17 cellular contexts compared by ENCODE assay signal in the genomic region with DNA sequence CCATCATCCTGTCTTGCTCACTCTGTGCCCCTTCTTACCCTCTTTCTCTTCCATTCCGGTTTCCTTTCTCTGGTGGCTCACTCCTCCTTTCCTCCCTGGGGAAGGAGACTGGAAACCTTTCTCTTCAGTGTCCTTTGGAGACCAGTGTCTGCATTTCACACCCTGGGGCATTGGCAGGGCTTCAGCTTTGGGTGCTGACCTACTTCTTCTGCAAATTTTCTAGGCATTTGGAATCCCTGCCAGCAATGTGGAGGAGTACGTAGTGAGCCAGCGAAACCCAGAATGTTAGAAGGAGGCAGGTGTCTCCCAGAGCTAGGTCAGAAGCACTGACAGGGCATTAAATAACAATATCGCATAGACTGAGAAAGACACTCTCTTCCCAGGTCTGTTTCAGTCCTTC.
A peak's percentile ranks its signal among the peaks of the same experiment; 100 is the strongest.
DNase-seq lines count a peak whose midpoint lies in the region; ATAC-seq and TF ChIP-seq lines count a peak whose summit lies in the region.
"Had no signal": no experiment of that assay in that cellular context is flagged by ENCODE, and none has a peak within 500 bp of the region (broad histone marks: within the 10 kb centered on the region; RNA-seq: fewer than 3 reads in every experiment).

No MANE protein-coding gene starts in this region.

- no peaks in the 10 kb centered on the region for H3K36me3 ChIP-seq in trophoblast cell (ENCODE audit: control insufficient read depth in 1 of 2, insufficient read depth in 2 of 2, low read length in 2 of 2)
- H3K36me3 ChIP-seq: BLaER1 treated with 17β-estradiol and CSF1 and Interleukin-3, amounts not matched to agents 10 nM and 100 nM; HAP-1 had no signal

- no peaks in the 10 kb centered on the region for H3K27me3 ChIP-seq in trophoblast cell (ENCODE audit: insufficient read depth, low read length)
- H3K27me3 ChIP-seq: BLaER1 treated with 17β-estradiol and CSF1 and Interleukin-3, amounts not matched to agents 10 nM and 100 nM had no signal

- no peaks in the 10 kb centered on the region for H3K79me2 ChIP-seq in trophoblast cell (ENCODE audit: control insufficient read depth, insufficient read depth, low read length, poor library complexity)

- no peak for TF ChIP-seq CTCF in neural crest cell (conservative IDR thresholded peaks at IDR 0.05)

- H3K4me3 ChIP-seq in trophoblast cell (ENCODE audit: low read depth, low read length) = no peak overlapping the region
- H3K4me3 ChIP-seq: BLaER1 treated with 17β-estradiol and CSF1 and Interleukin-3, amounts not matched to agents 10 nM and 100 nM; HAP-1 had no signal

- H2BK5ac ChIP-seq in trophoblast cell (ENCODE audit: low read depth, low read length, poor library complexity) = no peak overlapping the region

- H3K14ac ChIP-seq in trophoblast cell (ENCODE audit: low read length) = no peak overlapping the region

- no peak overlapping the region for H3K23ac ChIP-seq in trophoblast cell (ENCODE audit: low read length)

- no peak overlapping the region for H3K27ac ChIP-seq in trophoblast cell (ENCODE audit: low read depth, low read length)
- H3K27ac ChIP-seq: BLaER1 treated with 17β-estradiol and CSF1 and Interleukin-3, amounts not matched to agents 10 nM and 100 nM; HL-60 had no signal

- H2AFZ ChIP-seq in trophoblast cell (ENCODE audit: insufficient read depth, low read length, poor library complexity) = no peak overlapping the region

- peak overlapping the region; percentile 47 for H3K27ac Mint-ChIP-seq in neural crest cell (ENCODE audit: unreplicated experiment)
- H3K27ac Mint-ChIP-seq: B cell; CD8-positive, alpha-beta T cell; IgD-negative memory B cell had no signal

- no peak overlapping the region for H2BK120ac ChIP-seq in trophoblast cell (ENCODE audit: insufficient read depth, low read length, poor library complexity)

- no peak overlapping the region for H4K8ac ChIP-seq in trophoblast cell (ENCODE audit: low read depth, low read length)

- H2AK5ac ChIP-seq in trophoblast cell (ENCODE audit: low read length) = no peak overlapping the region

- no peak overlapping the region for H3K4me2 ChIP-seq in trophoblast cell (ENCODE audit: low read length)
- H3K4me2 ChIP-seq: BLaER1 treated with 17β-estradiol and CSF1 and Interleukin-3, amounts not matched to agents 10 nM and 100 nM had no signal

- peak overlapping the region; percentile 34 for H3K9ac ChIP-seq in trophoblast cell (ENCODE audit: low read length)
- H3K9ac ChIP-seq: BLaER1 treated with 17β-estradiol and CSF1 and Interleukin-3, amounts not matched to agents 10 nM and 100 nM had no signal

- H2BK12ac ChIP-seq in trophoblast cell (ENCODE audit: low read length) = no peak overlapping the region

- DNase-seq in cerebellar cortex (ENCODE audit: low spot score) = peak; percentile 56
- DNase-seq in neural crest cell (ENCODE audit: low read depth, low spot score) = no peak
- DNase-seq in trophoblast cell = no peak
- DNase-seq in activated effector memory CD4-positive, alpha-beta T cell treated with Interleukin-2 at 50 U/mL for 16 hours = no peak
- no peak for DNase-seq in HUDEP-2 (lab: John Stamatoyannopoulos, UW; ENCODE audit: unreplicated experiment in 76 of 76)
- no peak for DNase-seq in DMS53 treated with DMSO at 0.1 percent for 48 hours (lab: John Stamatoyannopoulos, UW; ENCODE audit: unreplicated experiment)
- DNase-seq: Calu3; CD8-positive, alpha-beta T cell; DMS53; GDM1; KBM-7 had no signal

- no peak overlapping the region for H3K4ac ChIP-seq in trophoblast cell (ENCODE audit: low read depth, low read length)

- ATAC-seq in HG02642 (IDR thresholded peaks at IDR 0.05; ENCODE audit: poor library complexity, unreplicated experiment) = no peak
- ATAC-seq: CD8-positive, alpha-beta T cell had no signal

- H3K4me3 Mint-ChIP-seq in neural crest cell = no peak overlapping the region
- H3K4me3 Mint-ChIP-seq: B cell; CD8-positive, alpha-beta T cell; IgD-negative memory B cell had no signal

- H3K79me1 ChIP-seq in trophoblast cell (ENCODE audit: low read length) = no peaks in the 10 kb centered on the region

- H3K4me1 Mint-ChIP-seq in neural crest cell = peaks cover 5% of the 10 kb centered on the region
- H3K4me1 Mint-ChIP-seq: B cell, IgD-negative memory B cell had no signal

- no peak overlapping the region for H3K18ac ChIP-seq in trophoblast cell (ENCODE audit: low read length)

- no peaks in the 10 kb centered on the region for H3K4me1 ChIP-seq in trophoblast cell (ENCODE audit: control insufficient read depth in 1 of 2, insufficient read depth in 2 of 2, low read length in 2 of 2)
- H3K4me1 ChIP-seq: HAP-1 had no signal

- no peaks in the 10 kb centered on the region for H3K36me3 Mint-ChIP-seq in neural crest cell (ENCODE audit: low read depth)
- H3K36me3 Mint-ChIP-seq: CD8-positive, alpha-beta T cell; IgD-negative memory B cell had no signal

- H3K9me3 ChIP-seq in trophoblast cell (ENCODE audit: insufficient read depth, low read depth, low read length) = peaks cover 4% of the 10 kb centered on the region
- H3K9me3 ChIP-seq: HAP-1 had no signal

- H4K12ac ChIP-seq in trophoblast cell (ENCODE audit: low read depth, low read length) = no peak overlapping the region

- H3K27me3 Mint-ChIP-seq in neural crest cell (ENCODE audit: low read depth) = no peaks in the 10 kb centered on the region

- H3K9me3 Mint-ChIP-seq in neural crest cell = peaks cover 13% of the 10 kb centered on the region

- no peak overlapping the region for H4K91ac ChIP-seq in trophoblast cell (ENCODE audit: low read depth, low read length)

- no CpG with 5 or more reads among the region's 4 CpGs for WGBS in trophoblast cell (ENCODE audit: extremely low coverage, insufficient coverage, insufficient read length)
